8 cellular contexts compared by ENCODE assay signal in genomic region chr20:53594068-53595017, GRCh38. TPM values are rescaled to one million over a fixed set of nuclear protein-coding genes. Genes with fewer than 3 reads are reported as not detected.
DNase-seq lines count a peak whose midpoint lies in the region; TF ChIP-seq lines count a peak whose summit lies in the region.

No MANE protein-coding gene starts in this region.

- no peaks in the 10 kb centered on the region for H3K27me3 ChIP-seq in neuronal stem cell (ENCODE audit: control insufficient read depth in 3 of 3, insufficient read depth in 3 of 3, low read depth in 1 of 3, low read length in 3 of 3)
- H3K27me3 ChIP-seq in subcutaneous abdominal adipose tissue (ENCODE audit: control insufficient read depth in 5 of 5, insufficient read depth in 4 of 5, low read length in 5 of 5) = no peaks in the 10 kb centered on the region

- H4K91ac ChIP-seq in neuronal stem cell (ENCODE audit: low read depth, low read length, poor library complexity) = no peak overlapping the region

- no peak overlapping the region for H2BK12ac ChIP-seq in neuronal stem cell (ENCODE audit: low read length)

- no peak overlapping the region for H3K9ac ChIP-seq in neuronal stem cell (ENCODE audit: low read depth, low read length, poor library complexity)
- peak overlapping the region in 4 of 5 donors; percentile 26 to 94 (median 86) for H3K9ac ChIP-seq in subcutaneous abdominal adipose tissue (ENCODE audit: low read length in 5 of 5)

- H3K23ac ChIP-seq in neuronal stem cell (ENCODE audit: low read depth, low read length, poor library complexity) = no peak overlapping the region

- H3K27ac ChIP-seq in RWPE1 = peak overlapping the region; percentile 98
- H3K27ac ChIP-seq in neuronal stem cell (replicated peaks; ENCODE audit: low read length) = peak overlapping the region; percentile 89
- H3K27ac ChIP-seq in subcutaneous abdominal adipose tissue (ENCODE audit: low read depth, low read length) = peak overlapping the region; percentile 90

- H2BK120ac ChIP-seq in neuronal stem cell (ENCODE audit: low read depth, low read length) = no peak overlapping the region

- no peak overlapping the region for H2BK5ac ChIP-seq in neuronal stem cell (ENCODE audit: low read length)

- H3K36me3 ChIP-seq in neuronal stem cell (replicated peaks in 1 of 2; ENCODE audit: control insufficient read depth in 2 of 2, insufficient read depth in 2 of 2, low read length in 2 of 2) (no peaks in the 10 kb centered on the region), subcutaneous abdominal adipose tissue (ENCODE audit: control insufficient read depth in 5 of 5, insufficient read depth in 5 of 5, low read length in 5 of 5) (no peaks in the 10 kb centered on the region)

- H3K79me1 ChIP-seq in neuronal stem cell (ENCODE audit: low read depth, low read length) = no peaks in the 10 kb centered on the region

- no peak overlapping the region for H3K4me2 ChIP-seq in neuronal stem cell (ENCODE audit: insufficient read depth, low read length, poor library complexity, severe bottlenecking)

- peak overlapping the region; percentile 76 for H2AFZ ChIP-seq in neuronal stem cell (ENCODE audit: low read length)

- WGBS in neuronal stem cell (ENCODE audit: extremely low coverage in 2 of 2, insufficient read length in 2 of 2, insufficient replicate concordance in 1 of 2), 2 donors = no CpG with 5 or more reads among the region's 110 CpGs

- H3K4ac ChIP-seq in neuronal stem cell (ENCODE audit: low read length) = no peak overlapping the region

- CTCF ChIA-PET in RWPE1 (lab: Yijun Ruan, JAX) = interaction anchor here (0.6 to 1.0 kb wide), 7 partner anchors 16 to 362 kb away, joined by 3 to 4 read pairs (median 4); no protein-coding TSS in a partner anchor

- no peak overlapping the region for H2AK5ac ChIP-seq in neuronal stem cell (ENCODE audit: low read depth, low read length)

- no peak overlapping the region for H3K14ac ChIP-seq in neuronal stem cell (ENCODE audit: low read length)

- H3K4me3 ChIP-seq in foreskin fibroblast (ENCODE audit: low read depth in 1 of 2, low read length in 2 of 2) (peak overlapping the region; percentile 79 to 88), neuronal stem cell (ENCODE audit: low read length in 2 of 2) (peak overlapping the region; percentile 73 to 76), subcutaneous abdominal adipose tissue (ENCODE audit: low read depth in 1 of 5, low read length in 5 of 5) (peak overlapping the region; percentile 65 to 76 (median 71))

- H4K8ac ChIP-seq in neuronal stem cell (ENCODE audit: low read depth, low read length) = no peak overlapping the region

- TF ChIP-seq CTCF in RWPE1 (conservative IDR thresholded peaks at IDR 0.05; ENCODE audit: low read depth) = no peak; the same call in 1 of the 2 replicates
- no peak for TF ChIP-seq CTCF in foreskin fibroblast (IDR thresholded peaks at IDR 0.05; ENCODE audit: low read depth, low read length)

- H2BK15ac ChIP-seq in neuronal stem cell (ENCODE audit: low read length) = no peak overlapping the region

- DNase-seq in EH (ENCODE audit: low read depth) = peak; percentile 90
- DNase-seq in H4 (ENCODE audit: low spot score) = peak; percentile 68
- peak; percentile 95 for DNase-seq in LoVo (ENCODE audit: low spot score)
- DNase-seq in RWPE1 (ENCODE audit: low spot score) = peak; percentile 90
- peak; percentile 99 for DNase-seq in activated effector memory CD4-positive, alpha-beta T cell treated with anti-CD3 and anti-CD28 coated beads, Interleukin-2, amount 50 U/mL, for 16 hours
- peak; percentile 92 to 97 for DNase-seq in foreskin fibroblast
- DNase-seq in neuronal stem cell (ENCODE audit: low spot score) = peak; percentile 94

- H3K4me1 ChIP-seq in neuronal stem cell (ENCODE audit: control insufficient read depth in 2 of 2, insufficient read depth in 1 of 2, low read depth in 1 of 2, low read length in 2 of 2) = peaks cover 5 to 25% of the 10 kb centered on the region in 2 donors
- peaks cover 0 to 36% (median 17%) of the 10 kb centered on the region in 5 donors for H3K4me1 ChIP-seq in subcutaneous abdominal adipose tissue (ENCODE audit: control insufficient read depth in 5 of 5, insufficient read depth in 5 of 5, low read length in 5 of 5)

- H3K9me3 ChIP-seq in neuronal stem cell (replicated peaks in 1 of 2; ENCODE audit: control insufficient read depth in 2 of 2, insufficient read depth in 1 of 2, low read depth in 1 of 2, low read length in 2 of 2) (no peaks in the 10 kb centered on the region), subcutaneous abdominal adipose tissue (ENCODE audit: control insufficient read depth in 5 of 5, low read length in 5 of 5) (no peaks in the 10 kb centered on the region)

- no peak overlapping the region for H3K18ac ChIP-seq in neuronal stem cell (ENCODE audit: low read length)

- POLR2A ChIA-PET in RWPE1 (lab: Yijun Ruan, JAX; ENCODE audit: low non-redundant PET) = interaction anchor here (0.5 to 1.2 kb wide), 5 partner anchors 11 to 312 kb away, joined by 3 to 8 read pairs (median 3); no protein-coding TSS in a partner anchor

RNA-seq across cellular contexts. Expression of gene ZNF217, which starts 0.7 kb away (rescaled TPM):
- 8.1 and 9.7 TPM in 2 replicates for total RNA-seq in H4 (2014; rRNA removed; shearing (Covaris generic))
- 31.6 TPM for polyA plus RNA-seq in neuronal stem cell (2013, experiment 1 of 2)
- polyA plus RNA-seq in neuronal stem cell (2013, experiment 2 of 2) = 32.6 TPM

Comparison
In these comparisons a context has a peak if more than half of its experiments do, and no peak if none do; other contexts are left out.
1. Peak in every context shown above with its lines: DNase-seq, H3K4me3 ChIP-seq and H3K27ac ChIP-seq.